1 cellular context compared by ENCODE assay signal in the genomic region with DNA sequence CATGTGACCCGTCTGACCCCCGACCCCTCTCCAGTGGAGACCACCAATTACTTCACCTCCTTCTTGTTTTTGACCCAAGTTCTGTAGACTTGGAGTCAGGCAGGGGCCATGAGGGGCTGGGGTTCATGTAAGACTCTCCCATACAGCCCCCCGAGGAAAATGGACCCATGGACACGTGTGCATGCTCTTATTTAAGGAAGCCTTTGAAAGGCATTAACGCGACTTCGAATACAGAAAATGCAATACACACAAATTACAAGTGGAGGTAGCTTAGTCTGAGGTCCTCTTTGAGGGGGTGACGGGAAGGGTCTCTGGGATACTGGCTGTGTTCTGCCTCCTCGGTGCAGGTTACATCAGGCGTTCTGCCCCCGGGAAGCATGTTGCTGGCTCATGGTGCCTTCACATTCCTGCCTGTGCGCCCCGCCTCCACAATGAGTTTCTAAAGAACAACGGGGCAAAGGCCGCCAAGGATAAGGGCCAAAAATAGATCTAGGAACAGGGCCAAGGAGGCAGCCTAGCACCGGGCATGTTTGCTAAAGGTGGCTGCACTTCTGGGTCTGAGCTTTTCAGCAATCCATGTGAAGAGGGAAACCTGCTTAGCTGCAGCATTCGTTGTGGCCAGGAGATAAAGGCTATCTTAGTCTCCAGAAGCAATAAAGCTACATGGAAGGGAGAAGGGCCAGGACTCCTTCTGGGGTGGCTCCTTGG.
A peak's percentile ranks its signal among the peaks of the same experiment; 100 is the strongest.
TF ChIP-seq lines count a peak whose summit lies in the region.

No MANE protein-coding gene starts in this region.

TF ChIP-seq in liver, 16 proteins besides CTCF, POLR2A, EP300 and RAD21 (continued from another document):
- TF ChIP-seq, protein P1, sequence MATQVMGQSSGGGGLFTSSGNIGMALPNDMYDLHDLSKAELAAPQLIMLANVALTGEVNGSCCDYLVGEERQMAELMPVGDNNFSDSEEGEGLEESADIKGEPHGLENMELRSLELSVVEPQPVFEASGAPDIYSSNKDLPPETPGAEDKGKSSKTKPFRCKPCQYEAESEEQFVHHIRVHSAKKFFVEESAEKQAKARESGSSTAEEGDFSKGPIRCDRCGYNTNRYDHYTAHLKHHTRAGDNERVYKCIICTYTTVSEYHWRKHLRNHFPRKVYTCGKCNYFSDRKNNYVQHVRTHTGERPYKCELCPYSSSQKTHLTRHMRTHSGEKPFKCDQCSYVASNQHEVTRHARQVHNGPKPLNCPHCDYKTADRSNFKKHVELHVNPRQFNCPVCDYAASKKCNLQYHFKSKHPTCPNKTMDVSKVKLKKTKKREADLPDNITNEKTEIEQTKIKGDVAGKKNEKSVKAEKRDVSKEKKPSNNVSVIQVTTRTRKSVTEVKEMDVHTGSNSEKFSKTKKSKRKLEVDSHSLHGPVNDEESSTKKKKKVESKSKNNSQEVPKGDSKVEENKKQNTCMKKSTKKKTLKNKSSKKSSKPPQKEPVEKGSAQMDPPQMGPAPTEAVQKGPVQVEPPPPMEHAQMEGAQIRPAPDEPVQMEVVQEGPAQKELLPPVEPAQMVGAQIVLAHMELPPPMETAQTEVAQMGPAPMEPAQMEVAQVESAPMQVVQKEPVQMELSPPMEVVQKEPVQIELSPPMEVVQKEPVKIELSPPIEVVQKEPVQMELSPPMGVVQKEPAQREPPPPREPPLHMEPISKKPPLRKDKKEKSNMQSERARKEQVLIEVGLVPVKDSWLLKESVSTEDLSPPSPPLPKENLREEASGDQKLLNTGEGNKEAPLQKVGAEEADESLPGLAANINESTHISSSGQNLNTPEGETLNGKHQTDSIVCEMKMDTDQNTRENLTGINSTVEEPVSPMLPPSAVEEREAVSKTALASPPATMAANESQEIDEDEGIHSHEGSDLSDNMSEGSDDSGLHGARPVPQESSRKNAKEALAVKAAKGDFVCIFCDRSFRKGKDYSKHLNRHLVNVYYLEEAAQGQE (IDR thresholded peaks at IDR 0.05) = peak; percentile 65
- TF ChIP-seq, protein P2, sequence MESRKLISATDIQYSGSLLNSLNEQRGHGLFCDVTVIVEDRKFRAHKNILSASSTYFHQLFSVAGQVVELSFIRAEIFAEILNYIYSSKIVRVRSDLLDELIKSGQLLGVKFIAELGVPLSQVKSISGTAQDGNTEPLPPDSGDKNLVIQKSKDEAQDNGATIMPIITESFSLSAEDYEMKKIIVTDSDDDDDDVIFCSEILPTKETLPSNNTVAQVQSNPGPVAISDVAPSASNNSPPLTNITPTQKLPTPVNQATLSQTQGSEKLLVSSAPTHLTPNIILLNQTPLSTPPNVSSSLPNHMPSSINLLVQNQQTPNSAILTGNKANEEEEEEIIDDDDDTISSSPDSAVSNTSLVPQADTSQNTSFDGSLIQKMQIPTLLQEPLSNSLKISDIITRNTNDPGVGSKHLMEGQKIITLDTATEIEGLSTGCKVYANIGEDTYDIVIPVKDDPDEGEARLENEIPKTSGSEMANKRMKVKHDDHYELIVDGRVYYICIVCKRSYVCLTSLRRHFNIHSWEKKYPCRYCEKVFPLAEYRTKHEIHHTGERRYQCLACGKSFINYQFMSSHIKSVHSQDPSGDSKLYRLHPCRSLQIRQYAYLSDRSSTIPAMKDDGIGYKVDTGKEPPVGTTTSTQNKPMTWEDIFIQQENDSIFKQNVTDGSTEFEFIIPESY (IDR thresholded peaks at IDR 0.05) = no peak
- TF ChIP-seq, protein P3, sequence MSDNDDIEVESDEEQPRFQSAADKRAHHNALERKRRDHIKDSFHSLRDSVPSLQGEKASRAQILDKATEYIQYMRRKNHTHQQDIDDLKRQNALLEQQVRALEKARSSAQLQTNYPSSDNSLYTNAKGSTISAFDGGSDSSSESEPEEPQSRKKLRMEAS (IDR thresholded peaks at IDR 0.05) = no peak
- peak; percentile 92 for TF ChIP-seq HNF4G (IDR thresholded peaks at IDR 0.05)
- peak; percentile 91 for TF ChIP-seq NR2F2 (IDR thresholded peaks at IDR 0.05)
- peak; percentile 57 for TF ChIP-seq FOXA1 (IDR thresholded peaks at IDR 0.05)
- peak; percentile 94 to 96 for TF ChIP-seq HNF4A (conservative IDR thresholded peaks at IDR 0.05)
- TF ChIP-seq TAF1 (conservative IDR thresholded peaks at IDR 0.05) = no peak
- TF ChIP-seq RXRA (IDR thresholded peaks at IDR 0.05) = peak; percentile 83 to 92
TF ChIP-seq in liver: peak in this region for 13.
